In genomic region chr2:24258718-24259117, GRCh38 we compare ENCODE assay signal across 17 cellular contexts.
DNase-seq lines count a peak whose midpoint lies in the region; FAIRE-seq and TF ChIP-seq lines count a peak whose summit lies in the region.
"Had no signal": no experiment of that assay in that cellular context is flagged by ENCODE, and none has a peak within 500 bp of the region (broad histone marks: within the 10 kb centered on the region; RNA-seq: fewer than 3 reads in every experiment).

No MANE protein-coding gene starts in this region.

- peak; percentile 40 for FAIRE-seq in GM12892 (lab: Jason Lieb, UNC)
- FAIRE-seq: D721Med, GM18507, H54 had no signal

- DNase-seq in GM12892 (ENCODE audit: insufficient read length) (no peak), NCI-H69 (lab: John Stamatoyannopoulos, UW) (peak; percentile 22), dermis blood vessel endothelial cell (peak; percentile 14), NCI-H82 (lab: John Stamatoyannopoulos, UW) (no peak), HuH-7 (ENCODE audit: low spot score) (no peak), GOT3 (lab: John Stamatoyannopoulos, UW) (no peak)
- DNase-seq: BE2C; CD4-positive, alpha-beta T cell; CD8-positive, alpha-beta memory T cell; DMS 273 treated with DMSO at 0.1 percent for 48 hours; DMS79; EL; GDM1; HFFc6 had no signal

- no peak for TF ChIP-seq POLR2A in GM12892 (IDR thresholded peaks at IDR 0.05; ENCODE audit: low read depth, low read length)

Comparison
In these comparisons a context has a peak if more than half of its experiments do, and no peak if none do; other contexts are left out.
1. DNase-seq: peak in NCI-H69 (single experiment) and dermis blood vessel endothelial cell (single experiment); none in GM12892 (single experiment), NCI-H82 (single experiment), HuH-7 (single experiment) and GOT3 (single experiment).